In the genomic region with DNA sequence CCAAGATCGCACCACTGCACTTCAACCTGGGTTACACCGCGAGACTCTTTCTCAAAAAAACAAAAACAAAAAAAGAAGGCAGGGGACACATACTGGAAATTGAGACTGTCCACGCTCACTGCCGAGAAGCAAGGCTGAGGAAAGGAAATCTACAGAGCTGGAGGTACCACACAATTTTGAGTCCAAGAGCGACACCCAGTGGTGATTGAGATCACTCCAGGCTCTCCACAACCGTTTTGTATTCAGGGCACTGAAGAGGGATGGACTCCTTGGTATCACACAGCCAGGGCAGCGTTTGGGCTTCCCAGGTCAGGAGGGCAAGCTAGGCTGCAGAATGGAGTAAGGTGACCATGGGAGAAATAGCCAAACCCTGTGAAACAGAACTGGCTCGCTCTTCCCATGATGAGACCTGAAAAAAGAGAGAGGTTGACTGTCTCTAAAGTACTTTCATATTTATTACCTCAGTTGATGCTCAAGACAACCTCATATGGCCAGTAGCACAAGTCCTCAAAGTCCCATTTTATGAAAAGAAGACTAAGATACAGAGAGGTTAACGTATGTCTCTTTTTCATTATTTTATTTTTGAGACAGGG, we compare ENCODE assay signal across 8 cellular contexts.
DNase-seq lines count a peak whose midpoint lies in the region; ATAC-seq and TF ChIP-seq lines count a peak whose summit lies in the region.

No MANE protein-coding gene starts in this region.

- WGBS in trophoblast cell (ENCODE audit: extremely low coverage, insufficient coverage, insufficient read length): no CpG with 5 or more reads among the region's 10 CpGs
- WGBS in aorta, 2 donors: 20 to 21% methylated on average over 10 of the region's 10 CpGs

- H2BK120ac ChIP-seq in trophoblast cell (ENCODE audit: insufficient read depth, low read length, poor library complexity): no peak overlapping the region

- H3K27me3 ChIP-seq in trophoblast cell (ENCODE audit: insufficient read depth, low read length) (no peaks in the 10 kb centered on the region), aorta (ENCODE audit: control insufficient read depth in 1 of 2, insufficient read depth in 2 of 2, low read length in 1 of 2) (peaks cover 0 to 2% of the 10 kb centered on the region in 2 donors)

- no peak overlapping the region for H3K23ac ChIP-seq in trophoblast cell (ENCODE audit: low read length)

- H4K91ac ChIP-seq in trophoblast cell (ENCODE audit: low read depth, low read length): no peak overlapping the region

- no peaks in the 10 kb centered on the region for H3K79me2 ChIP-seq in trophoblast cell (ENCODE audit: control insufficient read depth, insufficient read depth, low read length, poor library complexity)

- H2BK12ac ChIP-seq in trophoblast cell (ENCODE audit: low read length): no peak overlapping the region

- H3K36me3 ChIP-seq in trophoblast cell (ENCODE audit: control insufficient read depth in 1 of 2, insufficient read depth in 2 of 2, low read length in 2 of 2) (no peaks in the 10 kb centered on the region), aorta (ENCODE audit: control insufficient read depth in 1 of 2, insufficient read depth in 2 of 2, low read length in 1 of 2) (peaks cover 0 to 1% of the 10 kb centered on the region in 2 donors)

- H3K4me1 ChIP-seq in trophoblast cell (ENCODE audit: control insufficient read depth in 1 of 2, insufficient read depth in 2 of 2, low read length in 2 of 2) (peaks cover 0 to 6% of the 10 kb centered on the region in 2 experiments), aorta (ENCODE audit: control insufficient read depth in 1 of 2, insufficient read depth in 2 of 2, low read length in 2 of 2) (no peaks in the 10 kb centered on the region)

- H3K9me3 ChIP-seq in trophoblast cell (ENCODE audit: insufficient read depth, low read depth, low read length): no peaks in the 10 kb centered on the region
- H3K9me3 ChIP-seq in aorta (ENCODE audit: control insufficient read depth, low read length): no peaks in the 10 kb centered on the region

- no peak overlapping the region for H3K9ac ChIP-seq in trophoblast cell (ENCODE audit: low read length)

- DNase-seq in NCI-H1048 (lab: John Stamatoyannopoulos, UW): peak; percentile 47
- DNase-seq in SHP77 treated with DMSO at 0.1 percent for 48 hours (lab: John Stamatoyannopoulos, UW): peak; percentile 29
- DNase-seq in activated gamma-delta T cell treated with anti-CD3 and anti-CD28 coated beads, Interleukin-2, amount 50 U/mL, for 16 hours (ENCODE audit: low read depth): peak; percentile 17
- peak; percentile 63 for DNase-seq in germinal center (ENCODE audit: low spot score)
- peak; percentile 86 to 95 for DNase-seq in trophoblast cell
- peak in 1 of 2 donors; percentile 59 for DNase-seq in aorta

- H3K4me2 ChIP-seq in trophoblast cell (ENCODE audit: low read length): no peak overlapping the region

- no peak overlapping the region for H3K27ac ChIP-seq in C4-2B
- H3K27ac ChIP-seq in trophoblast cell (ENCODE audit: low read depth, low read length): no peak overlapping the region
- H3K27ac ChIP-seq in aorta (ENCODE audit: low read depth in 1 of 2, low read length in 2 of 2): no peak overlapping the region

- H2BK5ac ChIP-seq in trophoblast cell (ENCODE audit: low read depth, low read length, poor library complexity): no peak overlapping the region

- ATAC-seq in GM21526 (IDR thresholded peaks at IDR 0.05; ENCODE audit: low FRiP score, unreplicated experiment): peak; percentile 58
- peak; percentile 74 for ATAC-seq in aorta (ENCODE audit: low FRiP score)

- H3K4ac ChIP-seq in trophoblast cell (ENCODE audit: low read depth, low read length): no peak overlapping the region

- H3K18ac ChIP-seq in trophoblast cell (ENCODE audit: low read length): no peak overlapping the region

- no peaks in the 10 kb centered on the region for H3K79me1 ChIP-seq in trophoblast cell (ENCODE audit: low read length)

- H4K12ac ChIP-seq in trophoblast cell (ENCODE audit: low read depth, low read length): no peak overlapping the region

- H3K14ac ChIP-seq in trophoblast cell (ENCODE audit: low read length): no peak overlapping the region

- H4K8ac ChIP-seq in trophoblast cell (ENCODE audit: low read depth, low read length): no peak overlapping the region

- peak; percentile 76 for TF ChIP-seq CTCF in C4-2B (conservative IDR thresholded peaks at IDR 0.05)

- intact Hi-C loops in aorta (cut with DNase I): loop anchor here in 1 of 2 donors (10.0 kb wide), 1 partner anchor 1118 kb away; no protein-coding TSS in a partner anchor

- H3K4me3 ChIP-seq in trophoblast cell (ENCODE audit: low read depth, low read length) (no peak overlapping the region), aorta (ENCODE audit: low read length in 2 of 2) (no peak overlapping the region)

- no peak overlapping the region for H2AFZ ChIP-seq in trophoblast cell (ENCODE audit: insufficient read depth, low read length, poor library complexity)

- no peak overlapping the region for H2AK5ac ChIP-seq in trophoblast cell (ENCODE audit: low read length)
